ENCODE assay signal across 1 cellular context in the genomic region with DNA sequence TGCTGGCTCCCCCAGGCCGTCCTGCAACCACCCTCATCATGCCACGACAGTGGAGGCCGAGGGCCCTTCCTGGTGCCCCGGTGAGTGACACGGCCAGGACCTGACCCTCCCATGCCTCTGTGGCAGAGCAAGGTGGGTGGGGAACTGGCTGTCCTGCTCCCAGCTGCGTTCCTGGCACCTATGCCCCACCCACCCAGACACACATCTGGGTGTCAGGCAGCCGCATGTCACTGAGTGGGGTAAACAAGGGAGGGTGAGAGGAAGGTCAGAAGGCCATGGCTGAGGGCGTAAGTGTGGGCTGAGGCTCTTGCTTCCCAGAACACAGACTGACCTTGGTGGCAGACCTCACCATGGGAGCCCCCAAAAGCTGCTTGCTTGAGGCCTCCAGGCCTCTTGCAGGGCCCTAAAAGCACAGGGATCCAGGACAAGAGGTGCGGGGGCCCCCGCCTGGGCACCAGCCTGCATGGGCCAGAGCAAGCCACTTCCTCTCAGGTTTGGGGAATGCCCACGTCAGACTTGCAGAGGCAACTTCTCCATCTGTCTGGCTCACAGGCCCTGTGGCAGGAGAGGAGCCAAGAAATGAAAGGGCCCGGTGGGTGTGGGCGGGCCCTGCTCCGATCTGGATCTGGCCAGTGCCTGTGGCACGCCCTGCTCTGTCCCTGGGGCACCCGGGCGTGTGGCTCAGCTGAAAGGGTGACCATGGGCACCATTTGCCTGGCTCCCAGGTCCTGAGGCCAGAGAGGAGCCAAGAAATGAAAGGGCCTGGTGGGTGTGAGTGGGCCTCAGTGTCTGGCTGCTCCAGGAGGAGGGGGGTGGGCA.
TF ChIP-seq lines count a peak whose summit lies in the region.

No MANE protein-coding gene starts in this region.

TF ChIP-seq in HepG2, 621 proteins besides CTCF, POLR2A, EP300 and RAD21 (continued from another document and continues in another):
- TF ChIP-seq JUND (CRISPR knock-in tag; IDR thresholded peaks at IDR 0.05) (peak; percentile 54; the same call in 1 of the 2 replicates), SP1 (IDR thresholded peaks at IDR 0.05) (no peak), SP1 (CRISPR knock-in tag; IDR thresholded peaks at IDR 0.05) (peak; percentile 26; the same call in 1 of the 2 replicates), SRF (IDR thresholded peaks at IDR 0.05; ENCODE audit: low read depth, low read length) (no peak), ZBTB7A (CRISPR knock-in tag; IDR thresholded peaks at IDR 0.05) (peak; percentile 84; the same call in 1 of the 2 replicates), PHF8 (CRISPR knock-in tag; IDR thresholded peaks at IDR 0.05) (peak; percentile 37), FOXO1 (CRISPR knock-in tag; IDR thresholded peaks at IDR 0.05) (peak; percentile 92), ZBTB21 (CRISPR knock-in tag; IDR thresholded peaks at IDR 0.05) (0 out of 2 replicates have a peak, but pooled peaks have one; percentile 35), ZNF678 (CRISPR knock-in tag; IDR thresholded peaks at IDR 0.05) (0 out of 2 replicates have a peak, but pooled peaks have one; percentile 31), NR2F6 (IDR thresholded peaks at IDR 0.05) (peak; percentile 88), NR2F6 (CRISPR knock-in tag; IDR thresholded peaks at IDR 0.05) (peak; percentile 97), ZNF564 (CRISPR knock-in tag; IDR thresholded peaks at IDR 0.05) (no peak), PHF21A (CRISPR knock-in tag; IDR thresholded peaks at IDR 0.05) (peak; percentile 55; the same call in 1 of the 2 replicates), ZNF274 (CRISPR knock-in tag; IDR thresholded peaks at IDR 0.05) (no peak; the same call in 1 of the 2 replicates), HDAC2 (CRISPR knock-in tag; IDR thresholded peaks at IDR 0.05) (peak; percentile 84; the same call in 1 of the 2 replicates)
- TF ChIP-seq, protein P1, sequence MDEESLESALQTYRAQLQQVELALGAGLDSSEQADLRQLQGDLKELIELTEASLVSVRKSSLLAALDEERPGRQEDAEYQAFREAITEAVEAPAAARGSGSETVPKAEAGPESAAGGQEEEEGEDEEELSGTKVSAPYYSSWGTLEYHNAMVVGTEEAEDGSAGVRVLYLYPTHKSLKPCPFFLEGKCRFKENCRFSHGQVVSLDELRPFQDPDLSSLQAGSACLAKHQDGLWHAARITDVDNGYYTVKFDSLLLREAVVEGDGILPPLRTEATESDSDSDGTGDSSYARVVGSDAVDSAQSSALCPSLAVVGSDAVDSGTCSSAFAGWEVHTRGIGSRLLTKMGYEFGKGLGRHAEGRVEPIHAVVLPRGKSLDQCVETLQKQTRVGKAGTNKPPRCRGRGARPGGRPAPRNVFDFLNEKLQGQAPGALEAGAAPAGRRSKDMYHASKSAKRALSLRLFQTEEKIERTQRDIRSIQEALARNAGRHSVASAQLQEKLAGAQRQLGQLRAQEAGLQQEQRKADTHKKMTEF (CRISPR knock-in tag; IDR thresholded peaks at IDR 0.05): peak; percentile 66; the same call in 1 of the 2 replicates
- TF ChIP-seq, protein P2, sequence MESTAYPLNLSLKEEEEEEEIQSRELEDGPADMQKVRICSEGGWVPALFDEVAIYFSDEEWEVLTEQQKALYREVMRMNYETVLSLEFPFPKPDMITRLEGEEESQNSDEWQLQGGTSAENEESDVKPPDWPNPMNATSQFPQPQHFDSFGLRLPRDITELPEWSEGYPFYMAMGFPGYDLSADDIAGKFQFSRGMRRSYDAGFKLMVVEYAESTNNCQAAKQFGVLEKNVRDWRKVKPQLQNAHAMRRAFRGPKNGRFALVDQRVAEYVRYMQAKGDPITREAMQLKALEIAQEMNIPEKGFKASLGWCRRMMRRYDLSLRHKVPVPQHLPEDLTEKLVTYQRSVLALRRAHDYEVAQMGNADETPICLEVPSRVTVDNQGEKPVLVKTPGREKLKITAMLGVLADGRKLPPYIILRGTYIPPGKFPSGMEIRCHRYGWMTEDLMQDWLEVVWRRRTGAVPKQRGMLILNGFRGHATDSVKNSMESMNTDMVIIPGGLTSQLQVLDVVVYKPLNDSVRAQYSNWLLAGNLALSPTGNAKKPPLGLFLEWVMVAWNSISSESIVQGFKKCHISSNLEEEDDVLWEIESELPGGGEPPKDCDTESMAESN (CRISPR knock-in tag; conservative IDR thresholded peaks at IDR 0.05): no peak
- TF ChIP-seq, protein P3, sequence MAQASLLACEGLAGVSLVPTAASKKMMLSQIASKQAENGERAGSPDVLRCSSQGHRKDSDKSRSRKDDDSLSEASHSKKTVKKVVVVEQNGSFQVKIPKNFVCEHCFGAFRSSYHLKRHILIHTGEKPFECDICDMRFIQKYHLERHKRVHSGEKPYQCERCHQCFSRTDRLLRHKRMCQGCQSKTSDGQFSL (CRISPR knock-in tag; IDR thresholded peaks at IDR 0.05): no peak
- TF ChIP-seq, protein P4, sequence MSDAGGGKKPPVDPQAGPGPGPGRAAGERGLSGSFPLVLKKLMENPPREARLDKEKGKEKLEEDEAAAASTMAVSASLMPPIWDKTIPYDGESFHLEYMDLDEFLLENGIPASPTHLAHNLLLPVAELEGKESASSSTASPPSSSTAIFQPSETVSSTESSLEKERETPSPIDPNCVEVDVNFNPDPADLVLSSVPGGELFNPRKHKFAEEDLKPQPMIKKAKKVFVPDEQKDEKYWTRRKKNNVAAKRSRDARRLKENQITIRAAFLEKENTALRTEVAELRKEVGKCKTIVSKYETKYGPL (CRISPR knock-in tag; IDR thresholded peaks at IDR 0.05): no peak
- TF ChIP-seq, protein P5, sequence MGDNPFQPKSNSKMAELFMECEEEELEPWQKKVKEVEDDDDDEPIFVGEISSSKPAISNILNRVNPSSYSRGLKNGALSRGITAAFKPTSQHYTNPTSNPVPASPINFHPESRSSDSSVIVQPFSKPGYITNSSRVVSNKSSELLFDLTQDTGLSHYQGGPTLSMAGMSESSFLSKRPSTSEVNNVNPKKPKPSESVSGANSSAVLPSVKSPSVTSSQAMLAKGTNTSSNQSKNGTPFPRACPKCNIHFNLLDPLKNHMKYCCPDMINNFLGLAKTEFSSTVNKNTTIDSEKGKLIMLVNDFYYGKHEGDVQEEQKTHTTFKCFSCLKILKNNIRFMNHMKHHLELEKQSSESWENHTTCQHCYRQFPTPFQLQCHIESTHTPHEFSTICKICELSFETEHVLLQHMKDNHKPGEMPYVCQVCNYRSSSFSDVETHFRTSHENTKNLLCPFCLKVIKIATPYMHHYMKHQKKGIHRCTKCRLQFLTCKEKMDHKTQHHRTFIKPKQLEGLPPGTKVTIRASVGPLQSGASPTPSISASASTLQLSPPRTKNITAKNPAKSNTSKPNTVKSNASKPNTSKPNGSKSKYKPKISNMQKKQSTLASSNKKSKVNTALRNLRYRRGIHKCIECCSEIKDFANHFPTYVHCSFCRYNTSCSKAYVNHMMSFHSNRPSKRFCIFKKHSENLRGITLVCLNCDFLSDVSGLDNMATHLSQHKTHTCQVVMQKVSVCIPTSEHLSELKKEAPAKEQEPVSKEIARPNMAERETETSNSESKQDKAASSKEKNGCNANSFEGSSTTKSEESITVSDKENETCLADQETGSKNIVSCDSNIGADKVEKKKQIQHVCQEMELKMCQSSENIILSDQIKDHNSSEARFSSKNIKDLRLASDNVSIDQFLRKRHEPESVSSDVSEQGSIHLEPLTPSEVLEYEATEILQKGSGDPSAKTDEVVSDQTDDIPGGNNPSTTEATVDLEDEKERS (CRISPR knock-in tag; IDR thresholded peaks at IDR 0.05): 0 out of 2 replicates have a peak, but pooled peaks have one; percentile 14
- TF ChIP-seq, protein P6, sequence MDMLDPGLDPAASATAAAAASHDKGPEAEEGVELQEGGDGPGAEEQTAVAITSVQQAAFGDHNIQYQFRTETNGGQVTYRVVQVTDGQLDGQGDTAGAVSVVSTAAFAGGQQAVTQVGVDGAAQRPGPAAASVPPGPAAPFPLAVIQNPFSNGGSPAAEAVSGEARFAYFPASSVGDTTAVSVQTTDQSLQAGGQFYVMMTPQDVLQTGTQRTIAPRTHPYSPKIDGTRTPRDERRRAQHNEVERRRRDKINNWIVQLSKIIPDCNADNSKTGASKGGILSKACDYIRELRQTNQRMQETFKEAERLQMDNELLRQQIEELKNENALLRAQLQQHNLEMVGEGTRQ (IDR thresholded peaks at IDR 0.05; ENCODE audit: low read depth, low read length): no peak
- TF ChIP-seq, protein P6 (CRISPR knock-in tag; IDR thresholded peaks at IDR 0.05; ENCODE audit: borderline replicate concordance): no peak
- TF ChIP-seq, protein P7, sequence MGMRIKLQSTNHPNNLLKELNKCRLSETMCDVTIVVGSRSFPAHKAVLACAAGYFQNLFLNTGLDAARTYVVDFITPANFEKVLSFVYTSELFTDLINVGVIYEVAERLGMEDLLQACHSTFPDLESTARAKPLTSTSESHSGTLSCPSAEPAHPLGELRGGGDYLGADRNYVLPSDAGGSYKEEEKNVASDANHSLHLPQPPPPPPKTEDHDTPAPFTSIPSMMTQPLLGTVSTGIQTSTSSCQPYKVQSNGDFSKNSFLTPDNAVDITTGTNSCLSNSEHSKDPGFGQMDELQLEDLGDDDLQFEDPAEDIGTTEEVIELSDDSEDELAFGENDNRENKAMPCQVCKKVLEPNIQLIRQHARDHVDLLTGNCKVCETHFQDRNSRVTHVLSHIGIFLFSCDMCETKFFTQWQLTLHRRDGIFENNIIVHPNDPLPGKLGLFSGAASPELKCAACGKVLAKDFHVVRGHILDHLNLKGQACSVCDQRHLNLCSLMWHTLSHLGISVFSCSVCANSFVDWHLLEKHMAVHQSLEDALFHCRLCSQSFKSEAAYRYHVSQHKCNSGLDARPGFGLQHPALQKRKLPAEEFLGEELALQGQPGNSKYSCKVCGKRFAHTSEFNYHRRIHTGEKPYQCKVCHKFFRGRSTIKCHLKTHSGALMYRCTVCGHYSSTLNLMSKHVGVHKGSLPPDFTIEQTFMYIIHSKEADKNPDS (CRISPR knock-in tag; IDR thresholded peaks at IDR 0.05): no peak
- TF ChIP-seq, protein P8, sequence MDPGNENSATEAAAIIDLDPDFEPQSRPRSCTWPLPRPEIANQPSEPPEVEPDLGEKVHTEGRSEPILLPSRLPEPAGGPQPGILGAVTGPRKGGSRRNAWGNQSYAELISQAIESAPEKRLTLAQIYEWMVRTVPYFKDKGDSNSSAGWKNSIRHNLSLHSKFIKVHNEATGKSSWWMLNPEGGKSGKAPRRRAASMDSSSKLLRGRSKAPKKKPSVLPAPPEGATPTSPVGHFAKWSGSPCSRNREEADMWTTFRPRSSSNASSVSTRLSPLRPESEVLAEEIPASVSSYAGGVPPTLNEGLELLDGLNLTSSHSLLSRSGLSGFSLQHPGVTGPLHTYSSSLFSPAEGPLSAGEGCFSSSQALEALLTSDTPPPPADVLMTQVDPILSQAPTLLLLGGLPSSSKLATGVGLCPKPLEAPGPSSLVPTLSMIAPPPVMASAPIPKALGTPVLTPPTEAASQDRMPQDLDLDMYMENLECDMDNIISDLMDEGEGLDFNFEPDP (CRISPR knock-in tag; conservative IDR thresholded peaks at IDR 0.05): 0 out of 2 replicates have a peak, but pooled peaks have one; percentile 21
- TF ChIP-seq, protein P9, sequence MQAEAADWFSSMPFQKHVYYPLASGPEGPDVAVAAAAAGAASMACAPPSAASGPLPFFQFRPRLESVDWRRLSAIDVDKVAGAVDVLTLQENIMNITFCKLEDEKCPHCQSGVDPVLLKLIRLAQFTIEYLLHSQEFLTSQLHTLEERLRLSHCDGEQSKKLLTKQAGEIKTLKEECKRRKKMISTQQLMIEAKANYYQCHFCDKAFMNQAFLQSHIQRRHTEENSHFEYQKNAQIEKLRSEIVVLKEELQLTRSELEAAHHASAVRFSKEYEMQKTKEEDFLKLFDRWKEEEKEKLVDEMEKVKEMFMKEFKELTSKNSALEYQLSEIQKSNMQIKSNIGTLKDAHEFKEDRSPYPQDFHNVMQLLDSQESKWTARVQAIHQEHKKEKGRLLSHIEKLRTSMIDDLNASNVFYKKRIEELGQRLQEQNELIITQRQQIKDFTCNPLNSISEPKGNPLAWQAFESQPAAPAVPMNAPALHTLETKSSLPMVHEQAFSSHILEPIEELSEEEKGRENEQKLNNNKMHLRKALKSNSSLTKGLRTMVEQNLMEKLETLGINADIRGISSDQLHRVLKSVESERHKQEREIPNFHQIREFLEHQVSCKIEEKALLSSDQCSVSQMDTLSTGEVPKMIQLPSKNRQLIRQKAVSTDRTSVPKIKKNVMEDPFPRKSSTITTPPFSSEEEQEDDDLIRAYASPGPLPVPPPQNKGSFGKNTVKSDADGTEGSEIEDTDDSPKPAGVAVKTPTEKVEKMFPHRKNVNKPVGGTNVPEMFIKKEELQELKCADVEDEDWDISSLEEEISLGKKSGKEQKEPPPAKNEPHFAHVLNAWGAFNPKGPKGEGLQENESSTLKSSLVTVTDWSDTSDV (CRISPR knock-in tag; IDR thresholded peaks at IDR 0.05): no peak
- TF ChIP-seq, protein P10, sequence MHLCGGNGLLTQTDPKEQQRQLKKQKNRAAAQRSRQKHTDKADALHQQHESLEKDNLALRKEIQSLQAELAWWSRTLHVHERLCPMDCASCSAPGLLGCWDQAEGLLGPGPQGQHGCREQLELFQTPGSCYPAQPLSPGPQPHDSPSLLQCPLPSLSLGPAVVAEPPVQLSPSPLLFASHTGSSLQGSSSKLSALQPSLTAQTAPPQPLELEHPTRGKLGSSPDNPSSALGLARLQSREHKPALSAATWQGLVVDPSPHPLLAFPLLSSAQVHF (CRISPR knock-in tag; IDR thresholded peaks at IDR 0.05): 0 out of 2 replicates have a peak, but pooled peaks have one; percentile 46
